25 cellular contexts compared by ENCODE assay signal in the genomic region with DNA sequence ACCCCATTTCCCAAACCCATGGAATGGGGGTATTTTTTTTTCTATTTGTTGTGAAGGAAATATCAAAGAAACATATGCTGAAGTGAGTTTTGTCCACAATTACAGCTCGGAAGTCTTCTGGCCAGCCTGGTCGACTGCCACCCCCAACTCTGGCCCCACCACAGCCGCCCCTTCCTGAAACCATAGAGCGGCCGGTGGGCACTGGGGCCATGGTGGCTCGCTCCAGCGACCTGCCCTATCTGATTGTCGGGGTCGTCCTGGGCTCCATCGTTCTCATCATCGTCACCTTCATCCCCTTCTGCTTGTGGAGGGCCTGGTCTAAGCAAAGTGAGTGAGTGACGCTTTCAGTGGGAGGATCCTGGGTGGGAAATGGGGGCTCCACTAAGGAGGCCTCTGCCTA.
DNase-seq lines count a peak whose midpoint lies in the region; FAIRE-seq and TF ChIP-seq lines count a peak whose summit lies in the region.
"Had no signal": no experiment of that assay in that cellular context is flagged by ENCODE, and none has a peak within 500 bp of the region (broad histone marks: within the 10 kb centered on the region; RNA-seq: fewer than 3 reads in every experiment).

No MANE protein-coding gene starts in this region.

- WGBS in mammary epithelial cell (ENCODE audit: low coverage, missing lambda C conversion rate) = 98% methylated on average over 12 of the region's 12 CpGs
- 98% methylated on average over 12 of the region's 12 CpGs for WGBS in mesenchymal stem cell

- H3K36me3 ChIP-seq in breast epithelium (no peaks in the 10 kb centered on the region), mammary epithelial cell (ENCODE audit: insufficient read depth, low read length) (no peaks in the 10 kb centered on the region), kidney (ENCODE audit: control insufficient read depth in 1 of 2, insufficient read depth in 2 of 2, low read length in 2 of 2) (peaks cover 0 to 2% of the 10 kb centered on the region in 2 donors), neural progenitor cell (peaks cover 5% of the 10 kb centered on the region), mesenchymal stem cell (ENCODE audit: control insufficient read depth in 1 of 2, insufficient read depth in 2 of 2, low read depth in 1 of 2, low read length in 2 of 2) (peaks cover 58 to 77% of the 10 kb centered on the region in 2 experiments), right atrium auricular region (peaks cover 21% of the 10 kb centered on the region)
- H3K36me3 ChIP-seq: BLaER1, HAP-1 had no signal

- peak overlapping the region; percentile 24 for H3K4me3 Mint-ChIP-seq in neural progenitor cell
- H3K4me3 Mint-ChIP-seq: B cell; CD4-positive, CD25-positive, alpha-beta regulatory T cell; CD8-positive, alpha-beta T cell had no signal

- DNase-seq in breast epithelium (ENCODE audit: low spot score in 2 of 2) = no peak
- no peak for DNase-seq in mammary epithelial cell
- peak; percentile 57 for DNase-seq in kidney
- DNase-seq in neural progenitor cell (ENCODE audit: low spot score) = no peak
- no peak for DNase-seq in activated T-cell treated with anti-CD3 and anti-CD28 coated beads, Interleukin-2, amount 50 U/mL, for 1 hour
- DNase-seq in NCI-H187 treated with DMSO at 0.1 percent for 48 hours (lab: John Stamatoyannopoulos, UW) = no peak
- DNase-seq in mesenchymal stem cell = no peak
- DNase-seq in right atrium auricular region (ENCODE audit: low spot score) = no peak
- DNase-seq: CD4-positive, CD25-positive, alpha-beta regulatory T cell; CD8-positive, alpha-beta T cell; DMS 273 treated with DMSO at 0.1 percent for 48 hours; DMS79; EL; GDM1; GM23248 had no signal

- CTCF ChIA-PET in mammary epithelial cell (lab: Charles Lee; ENCODE audit: low non-redundant PET) = no interaction called here

- no peaks in the 10 kb centered on the region for H3F3A ChIP-seq in neural progenitor cell (ENCODE audit: low read depth)

- dilution Hi-C loops in mammary epithelial cell (cut with HindIII; ENCODE audit: low sequenced_read_pairs) = no loop called here

- no peaks in the 10 kb centered on the region for H3K9me3 Mint-ChIP-seq in neural progenitor cell
- H3K9me3 Mint-ChIP-seq: CD4-positive, CD25-positive, alpha-beta regulatory T cell; CD8-positive, alpha-beta T cell had no signal

- H2AK5ac ChIP-seq in mesenchymal stem cell (ENCODE audit: low read length, severe bottlenecking) = no peak overlapping the region

- no peak overlapping the region for H2BK5ac ChIP-seq in mesenchymal stem cell (ENCODE audit: low read depth, low read length, poor library complexity, severe bottlenecking)

- H3K4me2 ChIP-seq in mammary epithelial cell (ENCODE audit: insufficient read depth, low read depth, low read length) (no peak overlapping the region), neural progenitor cell (no peak overlapping the region), mesenchymal stem cell (ENCODE audit: low read length, poor library complexity, severe bottlenecking) (no peak overlapping the region)
- H3K4me2 ChIP-seq: BLaER1 had no signal

- no peak overlapping the region for H4K91ac ChIP-seq in mesenchymal stem cell (ENCODE audit: low read length)

- peaks cover 29% of the 10 kb centered on the region for H3K4me1 Mint-ChIP-seq in neural progenitor cell
- H3K4me1 Mint-ChIP-seq: CD4-positive, CD25-positive, alpha-beta regulatory T cell had no signal

- H3K27me3 Mint-ChIP-seq in neural progenitor cell (ENCODE audit: insufficient read depth, low read depth) = peaks cover 12% of the 10 kb centered on the region
- H3K27me3 Mint-ChIP-seq: B cell; CD4-positive, CD25-positive, alpha-beta regulatory T cell had no signal

- TF ChIP-seq CTCF in breast epithelium (IDR thresholded peaks at IDR 0.05) (no peak), mammary epithelial cell (conservative IDR thresholded peaks at IDR 0.05 in 1 of 2, IDR thresholded peaks at IDR 0.05 in 1 of 2; ENCODE audit: extremely low read depth in 1 of 2, insufficient read depth in 1 of 2, low read depth in 1 of 2, low read length in 2 of 2) (no peak), kidney (IDR thresholded peaks at IDR 0.05; ENCODE audit: borderline replicate concordance, extremely low read depth, insufficient read depth) (no peak), neural progenitor cell (IDR thresholded peaks at IDR 0.05) (no peak), right atrium auricular region (IDR thresholded peaks at IDR 0.05) (no peak)

- no TSS peak for BruUV-seq in mammary epithelial cell (replicated peaks; lab: Mats Ljungman, UMichigan)

- no peaks in the 10 kb centered on the region for H3K79me1 ChIP-seq in mesenchymal stem cell (replicated peaks; ENCODE audit: low read length, poor library complexity, severe bottlenecking)

- in situ Hi-C loops in mammary epithelial cell (cut with MboI; ENCODE audit: low sequenced_read_pairs in 2 of 2) = loop anchor here (10.0 to 25.0 kb wide), 2 partner anchors 229 to 646 kb away; a partner anchor contains a TSS

- H3K4me3 ChIP-seq in breast epithelium (no peak overlapping the region), mammary epithelial cell (replicated peaks in 1 of 3; ENCODE audit: insufficient read depth in 1 of 3, low read depth in 2 of 3, low read length in 3 of 3) (no peak overlapping the region), kidney (ENCODE audit: low read length in 2 of 2) (no peak overlapping the region), neural progenitor cell (no peak overlapping the region), mesenchymal stem cell (ENCODE audit: insufficient read depth in 1 of 2, low read depth in 1 of 2, low read length in 2 of 2) (no peak overlapping the region), right atrium auricular region (no peak overlapping the region)
- H3K4me3 ChIP-seq: BLaER1, GM12878, GM23248, HAP-1 had no signal

- intact Hi-C loops in breast epithelium (cut with DNase I; ENCODE audit: low total_unique reads) (loop anchor here (10.0 kb wide), 1 partner anchor 229 kb away; no protein-coding TSS in a partner anchor), mammary epithelial cell (cut with micrococcal nuclease) (no loop called here), kidney (cut with DNase I) (loop anchor here (10.0 kb wide), 1 partner anchor 149 kb away; no protein-coding TSS in a partner anchor)

- H3K36me3 Mint-ChIP-seq in neural progenitor cell = peaks cover 62% of the 10 kb centered on the region
- H3K36me3 Mint-ChIP-seq: CD4-positive, CD25-positive, alpha-beta regulatory T cell; CD8-positive, alpha-beta T cell had no signal

- no peak overlapping the region for H3K18ac ChIP-seq in mesenchymal stem cell (ENCODE audit: low read depth in 1 of 2, low read length in 2 of 2)

- no peak overlapping the region for H3K14ac ChIP-seq in mesenchymal stem cell (ENCODE audit: low read length in 2 of 2)

- no peaks in the 10 kb centered on the region for H3K9me3 ChIP-seq in breast epithelium
- H3K9me3 ChIP-seq in mammary epithelial cell (replicated peaks; ENCODE audit: insufficient read depth, low read length) = no peaks in the 10 kb centered on the region
- no peaks in the 10 kb centered on the region for H3K9me3 ChIP-seq in kidney (ENCODE audit: control insufficient read depth in 1 of 2, low read length in 2 of 2)
- no peaks in the 10 kb centered on the region for H3K9me3 ChIP-seq in neural progenitor cell (ENCODE audit: low read depth)
- H3K9me3 ChIP-seq in mesenchymal stem cell (ENCODE audit: control insufficient read depth, low read length) = no peaks in the 10 kb centered on the region
- no peaks in the 10 kb centered on the region for H3K9me3 ChIP-seq in right atrium auricular region
- H3K9me3 ChIP-seq: BLaER1, HAP-1 had no signal

- no peak overlapping the region for H2BK120ac ChIP-seq in mesenchymal stem cell (ENCODE audit: low read depth, low read length)

- H3K23ac ChIP-seq in mesenchymal stem cell (ENCODE audit: low read length in 2 of 2) = no peak overlapping the region

- no peak overlapping the region for H2BK15ac ChIP-seq in mesenchymal stem cell (ENCODE audit: low read depth, poor library complexity, severe bottlenecking)

- TF ChIP-seq POLR2A in breast epithelium (IDR thresholded peaks at IDR 0.05) = no peak

- H3K79me2 ChIP-seq in mammary epithelial cell (ENCODE audit: insufficient read depth, low read length) = no peaks in the 10 kb centered on the region
- H3K79me2 ChIP-seq in neural progenitor cell (ENCODE audit: low read depth) = no peaks in the 10 kb centered on the region

- H3K27me3 ChIP-seq in breast epithelium (no peaks in the 10 kb centered on the region), mammary epithelial cell (ENCODE audit: insufficient read depth, low read length) (no peaks in the 10 kb centered on the region), neural progenitor cell (no peaks in the 10 kb centered on the region), mesenchymal stem cell (ENCODE audit: control insufficient read depth in 1 of 2, insufficient read depth in 1 of 2, low read length in 2 of 2) (no peaks in the 10 kb centered on the region), right atrium auricular region (no peaks in the 10 kb centered on the region)
- H3K27me3 ChIP-seq: BLaER1 had no signal

- no peak overlapping the region for H4K8ac ChIP-seq in mesenchymal stem cell (ENCODE audit: low read length)

- no peak overlapping the region for H2BK12ac ChIP-seq in mesenchymal stem cell (ENCODE audit: low read length in 2 of 2)

- no peaks in the 10 kb centered on the region for H4K20me1 ChIP-seq in mammary epithelial cell (ENCODE audit: insufficient read depth, low read length)
- H4K20me1 ChIP-seq in neural progenitor cell (ENCODE audit: low read depth) = no peaks in the 10 kb centered on the region
- H4K20me1 ChIP-seq: BLaER1 had no signal

- H3K4me1 ChIP-seq in breast epithelium (peaks cover 0 to 15% of the 10 kb centered on the region in 2 donors), mammary epithelial cell (ENCODE audit: insufficient read depth, low read length) (peaks cover 29% of the 10 kb centered on the region), kidney (ENCODE audit: control insufficient read depth in 1 of 2, insufficient read depth in 1 of 2, low read depth in 1 of 2, low read length in 2 of 2) (no peaks in the 10 kb centered on the region), neural progenitor cell (peaks cover 4% of the 10 kb centered on the region), mesenchymal stem cell (ENCODE audit: control insufficient read depth, insufficient read depth, low read depth, low read length) (peaks cover 12% of the 10 kb centered on the region), right atrium auricular region (no peaks in the 10 kb centered on the region)
- H3K4me1 ChIP-seq: HAP-1 had no signal

- H3K27ac ChIP-seq in breast epithelium = peak overlapping the region; percentile 80 to 90
- H3K27ac ChIP-seq in mammary epithelial cell (ENCODE audit: insufficient read depth, low read depth, low read length) = no peak overlapping the region
- H3K27ac ChIP-seq in kidney (ENCODE audit: low read depth in 2 of 2, low read length in 2 of 2) = no peak overlapping the region
- no peak overlapping the region for H3K27ac ChIP-seq in neural progenitor cell
- no peak overlapping the region for H3K27ac ChIP-seq in mesenchymal stem cell (ENCODE audit: low read length, poor library complexity, severe bottlenecking)
- H3K27ac ChIP-seq in right atrium auricular region = no peak overlapping the region
- H3K27ac ChIP-seq: 22Rv1, BLaER1, C4-2B, GM23248 had no signal

- FAIRE-seq in kidney (lab: Jason Lieb, UNC) = no peak
- FAIRE-seq: A204.1, D721Med, GM12878, GM19239, H1 had no signal

- no peak overlapping the region for H2AFZ ChIP-seq in mammary epithelial cell (ENCODE audit: low read depth, low read length)
- no peak overlapping the region for H2AFZ ChIP-seq in neural progenitor cell (replicated peaks)
- no peak overlapping the region for H2AFZ ChIP-seq in mesenchymal stem cell (ENCODE audit: low read depth, low read length)
- H2AFZ ChIP-seq: GM23248 had no signal

- H3K9ac ChIP-seq in mammary epithelial cell (ENCODE audit: insufficient read depth, low read length) (no peak overlapping the region), kidney (ENCODE audit: low read length in 2 of 2) (no peak overlapping the region), neural progenitor cell (no peak overlapping the region), mesenchymal stem cell (ENCODE audit: low read length) (no peak overlapping the region)
- H3K9ac ChIP-seq: BLaER1, GM23248 had no signal

- H3K4ac ChIP-seq in mesenchymal stem cell (ENCODE audit: low read depth in 1 of 2, low read length in 2 of 2) = no peak overlapping the region

- H3K27ac Mint-ChIP-seq in neural progenitor cell = peak overlapping the region; percentile 15
- H3K27ac Mint-ChIP-seq: B cell; CD8-positive, alpha-beta T cell had no signal

Comparison
In these comparisons a context has a peak if more than half of its experiments do, and no peak if none do; other contexts are left out.
1. H3K27ac ChIP-seq: peak in breast epithelium (2 of 2); none in mammary epithelial cell (single experiment), kidney (0 of 2), neural progenitor cell (single experiment), mesenchymal stem cell (single experiment) and right atrium auricular region (0 of 2).